ENCODE assay signal across 8 cellular contexts in genomic region chr5:154757647-154758406, GRCh38. TPM values are rescaled to one million over a fixed set of nuclear protein-coding genes. Genes with fewer than 3 reads are reported as not detected.
DNase-seq lines count a peak whose midpoint lies in the region; ATAC-seq and TF ChIP-seq lines count a peak whose summit lies in the region.

No MANE protein-coding gene starts in this region.

- peaks cover 53 to 57% of the 10 kb centered on the region in 2 donors for H3K4me1 ChIP-seq in naive thymus-derived CD4-positive, alpha-beta T cell (ENCODE audit: control insufficient read depth in 2 of 2, insufficient read depth in 2 of 2, low read length in 2 of 2)
- peaks cover 0 to 73% (median 44%) of the 10 kb centered on the region in 4 donors for H3K4me1 ChIP-seq in tibial nerve

- TF ChIP-seq CTCF in tibial nerve (IDR thresholded peaks at IDR 0.05), result no peak

- H3K27me3 Mint-ChIP-seq in T-helper 17 cell, result no peaks in the 10 kb centered on the region
- H3K27me3 Mint-ChIP-seq in naive thymus-derived CD4-positive, alpha-beta T cell, result no peaks in the 10 kb centered on the region

- POLR2A ChIA-PET in naive thymus-derived CD4-positive, alpha-beta T cell (lab: Charles Lee), result interaction anchor here (0.6 to 3.7 kb wide), 7 partner anchors 10 to 720 kb away, joined by 3 to 20 read pairs (median 5); partner anchors contain the start of genes CNOT8, FAM114A2 and MFAP3

- H3K27me3 ChIP-seq in naive thymus-derived CD4-positive, alpha-beta T cell (ENCODE audit: control insufficient read depth in 2 of 2, insufficient read depth in 2 of 2, low read length in 2 of 2), result no peaks in the 10 kb centered on the region
- H3K27me3 ChIP-seq in tibial nerve, result no peaks in the 10 kb centered on the region

- ATAC-seq in T-helper 17 cell (peak; percentile 6), HG02852 (IDR thresholded peaks at IDR 0.05; ENCODE audit: unreplicated experiment) (no peak), GM19395 (IDR thresholded peaks at IDR 0.05; ENCODE audit: unreplicated experiment) (no peak)
- no peak for ATAC-seq in naive thymus-derived CD4-positive, alpha-beta T cell

- no peak for TF ChIP-seq EP300 in tibial nerve (IDR thresholded peaks at IDR 0.05)

- H3K9me3 Mint-ChIP-seq in naive thymus-derived CD4-positive, alpha-beta T cell, result no peaks in the 10 kb centered on the region

- peak overlapping the region; percentile 90 for H3K27ac ChIP-seq in naive thymus-derived CD4-positive, alpha-beta T cell (ENCODE audit: low read depth, low read length)
- peak overlapping the region; percentile 31 to 100 (median 98) for H3K27ac ChIP-seq in tibial nerve

- intact Hi-C loops in naive thymus-derived CD4-positive, alpha-beta T cell (cut with micrococcal nuclease), result loop anchor here (1.0 to 5.0 kb wide), 3 partner anchors 9 to 566 kb away; partner anchors contain the start of gene GALNT10 (in 1 of the 2)

- H3K4me3 Mint-ChIP-seq in T-helper 17 cell, result peak overlapping the region; percentile 99
- H3K4me3 Mint-ChIP-seq in naive thymus-derived CD4-positive, alpha-beta T cell, result peak overlapping the region; percentile 92 to 99 (median 96)

- H3K36me3 ChIP-seq in naive thymus-derived CD4-positive, alpha-beta T cell (ENCODE audit: control insufficient read depth in 2 of 3, insufficient read depth in 3 of 3, low read length in 3 of 3), result peaks cover 0 to 11% (median 0%) of the 10 kb centered on the region in 3 experiments
- H3K36me3 ChIP-seq in tibial nerve, result no peaks in the 10 kb centered on the region

- no peak for TF ChIP-seq POLR2A in tibial nerve (IDR thresholded peaks at IDR 0.05)

- CTCF ChIA-PET in naive thymus-derived CD4-positive, alpha-beta T cell (lab: Charles Lee), result no interaction called here

- 14 to 17% methylated on average over 5 of the region's 5 CpGs for WGBS in tibial nerve, 2 donors

- H3K9me3 ChIP-seq in T-helper 17 cell (ENCODE audit: control insufficient read depth, low read length, poor library complexity, severe bottlenecking) (no peaks in the 10 kb centered on the region), tibial nerve (no peaks in the 10 kb centered on the region)
- no peaks in the 10 kb centered on the region for H3K9me3 ChIP-seq in naive thymus-derived CD4-positive, alpha-beta T cell (ENCODE audit: control insufficient read depth in 2 of 3, low read length in 3 of 3)

- H3K36me3 Mint-ChIP-seq in T-helper 17 cell (ENCODE audit: low read depth), result peaks cover 4% of the 10 kb centered on the region
- H3K36me3 Mint-ChIP-seq in naive thymus-derived CD4-positive, alpha-beta T cell, result peaks cover 0 to 5% (median 3%) of the 10 kb centered on the region in 5 donors

- peak overlapping the region; percentile 97 for H3K27ac Mint-ChIP-seq in T-helper 17 cell
- peak overlapping the region; percentile 83 to 96 (median 94) for H3K27ac Mint-ChIP-seq in naive thymus-derived CD4-positive, alpha-beta T cell

- peak; percentile 55 for DNase-seq in activated naive CD4-positive, alpha-beta T cell treated with Interleukin-2 at 50 U/mL for 16 hours
- DNase-seq in activated naive CD4-positive, alpha-beta T cell (lab: John Stamatoyannopoulos, UW), result no peak
- DNase-seq in T-helper 17 cell (peak in 1 of 3 donors; percentile 17), dermis blood vessel endothelial cell (peak; percentile 29), tibial nerve (ENCODE audit: low spot score in 2 of 2) (no peak)
- DNase-seq in naive thymus-derived CD4-positive, alpha-beta T cell, result peak in 6 of 9 donors; percentile 22 to 63 (median 30)

- peak overlapping the region; percentile 79 for H3K4me3 ChIP-seq in naive thymus-derived CD4-positive, alpha-beta T cell (ENCODE audit: low read length)
- peak overlapping the region; percentile 62 to 100 (median 92) for H3K4me3 ChIP-seq in tibial nerve

- H3K4me1 Mint-ChIP-seq in T-helper 17 cell, result peaks cover 61% of the 10 kb centered on the region
- peaks cover 47 to 73% (median 63%) of the 10 kb centered on the region in 7 donors for H3K4me1 Mint-ChIP-seq in naive thymus-derived CD4-positive, alpha-beta T cell

RNA-seq across cellular contexts. Expression of gene LARP1, which starts 2.6 kb away (rescaled TPM):
- total RNA-seq in T-helper 17 cell, result 100 to 1,000 TPM; 121 to 125 TPM
- total RNA-seq in dermis blood vessel endothelial cell, result 43.7 and 82.4 TPM in 2 replicates
- total RNA-seq in naive thymus-derived CD4-positive, alpha-beta T cell, result 100 to 1,000 TPM; 127 to 217 (median 176) TPM
- polyA plus RNA-seq in naive thymus-derived CD4-positive, alpha-beta T cell, result 10 to 100 TPM; 12.2 to 28.0 TPM
- total RNA-seq in tibial nerve, result 100 to 1,000 TPM; 114 to 166 (median 144) TPM

Comparison
In these comparisons a context has a peak if more than half of its experiments do, and no peak if none do; other contexts are left out.
1. DNase-seq: peak in activated naive CD4-positive, alpha-beta T cell treated with Interleukin-2 at 50 U/mL for 16 hours (single experiment), dermis blood vessel endothelial cell (single experiment) and naive thymus-derived CD4-positive, alpha-beta T cell (6 of 9); none in activated naive CD4-positive, alpha-beta T cell (0 of 4) and tibial nerve (0 of 2).